21 cellular contexts compared by ENCODE assay signal in the genomic region with DNA sequence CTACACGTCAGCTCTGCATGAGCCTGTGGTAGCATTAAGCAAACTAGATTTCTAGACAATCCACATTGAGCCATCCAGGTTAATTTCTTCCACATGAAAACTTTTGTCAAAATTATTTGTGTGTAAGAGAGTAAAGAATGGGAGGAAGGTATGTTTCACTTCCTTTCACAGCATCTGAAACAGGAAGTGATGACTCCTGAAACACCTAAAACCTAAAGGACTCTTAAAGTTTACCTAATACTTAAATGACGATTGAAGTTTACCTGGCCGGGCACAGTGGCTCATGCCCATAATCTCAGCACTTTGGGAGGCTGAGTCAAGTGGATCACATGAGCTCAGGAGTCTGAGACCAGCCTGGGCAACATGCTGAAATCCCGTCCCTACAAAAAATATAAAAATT.
A peak's percentile ranks its signal among the peaks of the same experiment; 100 is the strongest.
DNase-seq lines count a peak whose midpoint lies in the region; ATAC-seq, FAIRE-seq and TF ChIP-seq lines count a peak whose summit lies in the region.
"Had no signal": no experiment of that assay in that cellular context is flagged by ENCODE, and none has a peak within 500 bp of the region (broad histone marks: within the 10 kb centered on the region; RNA-seq: fewer than 3 reads in every experiment).

No MANE protein-coding gene starts in this region.

- H3K4me1 ChIP-seq in foreskin keratinocyte (peaks cover 6% of the 10 kb centered on the region), OCI-LY7 (ENCODE audit: insufficient read depth, low read length, poor library complexity, severe bottlenecking) (no peaks in the 10 kb centered on the region), Karpas-422 (ENCODE audit: low read length) (peaks cover 3% of the 10 kb centered on the region; the same call in 1 of the 2 replicates)
- H3K4me1 ChIP-seq: BE2C, Caco-2 had no signal

- H3K4me3 ChIP-seq in OCI-LY7 (ENCODE audit: low read depth, low read length, poor library complexity, severe bottlenecking) = no peak overlapping the region
- no peak overlapping the region for H3K4me3 ChIP-seq in Karpas-422 (ENCODE audit: low read length)
- H3K4me3 ChIP-seq: GM23248 had no signal

- H3K9ac ChIP-seq in Karpas-422 (ENCODE audit: low read length) = no peak overlapping the region
- H3K9ac ChIP-seq: GM23248 had no signal

- intact Hi-C loops in OCI-LY7 (cut with micrococcal nuclease; ENCODE audit: unreplicated experiment) = no loop called here

- no peaks in the 10 kb centered on the region for H3K36me3 ChIP-seq in OCI-LY7 (ENCODE audit: insufficient read depth, low read length)
- no peaks in the 10 kb centered on the region for H3K36me3 ChIP-seq in Karpas-422 (ENCODE audit: insufficient read depth, low read length)
- H3K36me3 ChIP-seq: BE2C had no signal

- no TSS peak for BruUV-seq in OCI-LY7 (replicated peaks; lab: Mats Ljungman, UMichigan)

- FAIRE-seq in GM18507 (lab: Jason Lieb, UNC) = peak; percentile 26
- FAIRE-seq: RCC 7860 had no signal

- H3K9me2 ChIP-seq in OCI-LY7 (ENCODE audit: insufficient read depth, low read length) (no peaks in the 10 kb centered on the region), Karpas-422 (replicated peaks; ENCODE audit: insufficient read depth, low read length) (no peaks in the 10 kb centered on the region)

- H4K20me1 ChIP-seq in OCI-LY7 (ENCODE audit: insufficient read depth, low read length) = no peaks in the 10 kb centered on the region
- no peaks in the 10 kb centered on the region for H4K20me1 ChIP-seq in Karpas-422 (ENCODE audit: insufficient read depth, low read depth, low read length)

- DNase-seq in GM18507 (ENCODE audit: extremely low spot score, insufficient read length, low read depth) = no peak
- no peak for DNase-seq in foreskin keratinocyte
- DNase-seq in renal cortical epithelial cell (ENCODE audit: low read depth) = peak; percentile 7
- no peak for DNase-seq in NCI-H1417 treated with DMSO at 0.1 percent for 48 hours (lab: John Stamatoyannopoulos, UW)
- no peak for DNase-seq in OCI-LY7 (ENCODE audit: low spot score)
- no peak for DNase-seq in Karpas-422
- DNase-seq: BE2C; Caco-2; CD4-positive, alpha-beta T cell; GDM1; GM23248; KG1; NCI-H1930; NCI-H226; NCI-H524; NCI-H82; SW 1271 had no signal

- POLR2A ChIA-PET in OCI-LY7 (lab: Charles Lee) = interaction anchor here (0.6 kb wide), 1 partner anchor 17 kb away, joined by 3 read pairs; no protein-coding TSS in a partner anchor

- TF ChIP-seq CTCF in foreskin keratinocyte (conservative IDR thresholded peaks at IDR 0.05) (no peak), OCI-LY7 (conservative IDR thresholded peaks at IDR 0.05; ENCODE audit: low read length) (no peak)

- peaks cover 5% of the 10 kb centered on the region for H3K27me3 ChIP-seq in foreskin keratinocyte
- no peaks in the 10 kb centered on the region for H3K27me3 ChIP-seq in Karpas-422 (ENCODE audit: low read length)

- no peak overlapping the region for H3K4me2 ChIP-seq in OCI-LY7 (ENCODE audit: low read length)
- no peak overlapping the region for H3K4me2 ChIP-seq in Karpas-422 (ENCODE audit: low read depth, low read length, poor library complexity, severe bottlenecking)

- no peaks in the 10 kb centered on the region for H3K9me3 ChIP-seq in OCI-LY7 (ENCODE audit: low read length)
- no peaks in the 10 kb centered on the region for H3K9me3 ChIP-seq in Karpas-422 (ENCODE audit: low read length)
- H3K9me3 ChIP-seq: BE2C, Caco-2 had no signal

- ATAC-seq in HG02885 (IDR thresholded peaks at IDR 0.05; ENCODE audit: poor library complexity, unreplicated experiment) (peak; percentile 46), foreskin keratinocyte (peak; percentile 50)
- ATAC-seq: HCT116, Right ventricle myocardium inferior had no signal

- no peak overlapping the region for H3K27ac ChIP-seq in foreskin keratinocyte
- no peak overlapping the region for H3K27ac ChIP-seq in OCI-LY7 (ENCODE audit: low read depth, low read length, poor library complexity, severe bottlenecking)
- no peak overlapping the region for H3K27ac ChIP-seq in Karpas-422 (ENCODE audit: low read length)
- H3K27ac ChIP-seq: GM23248 had no signal

- H3K79me2 ChIP-seq in OCI-LY7 (ENCODE audit: insufficient read depth, low read depth, low read length) (no peaks in the 10 kb centered on the region), Karpas-422 (ENCODE audit: low read length) (no peaks in the 10 kb centered on the region)

- H2AFZ ChIP-seq in OCI-LY7 (ENCODE audit: low read length) = no peak overlapping the region
- no peak overlapping the region for H2AFZ ChIP-seq in Karpas-422 (ENCODE audit: low read length)
- H2AFZ ChIP-seq: GM23248 had no signal

- CTCF ChIA-PET in OCI-LY7 (lab: Charles Lee; ENCODE audit: unreplicated experiment) = no interaction called here
